In genomic region chr9:129143461-129143927, GRCh38 we compare ENCODE assay signal across 1 cellular context.
TF ChIP-seq lines count a peak whose summit lies in the region.

No MANE protein-coding gene starts in this region.

TF ChIP-seq in HepG2, 621 proteins besides CTCF, POLR2A, EP300 and RAD21:
- TF ChIP-seq ZNF784 (CRISPR knock-in tag; IDR thresholded peaks at IDR 0.05; ENCODE audit: borderline replicate concordance) (no peak), ETV5 (CRISPR knock-in tag; IDR thresholded peaks at IDR 0.05; ENCODE audit: borderline replicate concordance) (peak; percentile 61), PATZ1 (CRISPR knock-in tag; IDR thresholded peaks at IDR 0.05) (peak; percentile 53; the same call in 1 of the 2 replicates), ZNF350 (CRISPR knock-in tag; IDR thresholded peaks at IDR 0.05; ENCODE audit: borderline replicate concordance, low read depth) (no peak), AGO2 (optimal IDR thresholded peaks at IDR 0.05; ENCODE audit: low read depth, low read length) (peak; percentile 15), ZNF687 (CRISPR knock-in tag; IDR thresholded peaks at IDR 0.05) (peak; percentile 47), HMGXB4 (CRISPR knock-in tag; IDR thresholded peaks at IDR 0.05; ENCODE audit: borderline replicate concordance in 1 of 2, low read depth in 1 of 2) (peak in 1 of 2 experiments; percentile 1; a peak in 1 of 4 replicates), PAXIP1 (CRISPR knock-in tag; conservative IDR thresholded peaks at IDR 0.05) (0 out of 2 replicates have a peak, but pooled peaks have one; percentile 17), HNF1B (CRISPR knock-in tag; IDR thresholded peaks at IDR 0.05) (0 out of 2 replicates have a peak, but pooled peaks have one; percentile 10), HNF1A (IDR thresholded peaks at IDR 0.05; ENCODE audit: low read depth) (no peak), HNF1A (CRISPR knock-in tag; IDR thresholded peaks at IDR 0.05; ENCODE audit: borderline replicate concordance) (peak; percentile 18; the same call in 1 of the 2 replicates), ZNF652 (CRISPR knock-in tag; IDR thresholded peaks at IDR 0.05; ENCODE audit: borderline replicate concordance, low read depth) (peak; percentile 86), ZBTB4 (CRISPR knock-in tag; IDR thresholded peaks at IDR 0.05; ENCODE audit: borderline replicate concordance) (no peak)
